ENCODE assay signal across 8 cellular contexts in genomic region chr10:124530215-124530665, GRCh38.
DNase-seq lines count a peak whose midpoint lies in the region; TF ChIP-seq lines count a peak whose summit lies in the region.

No MANE protein-coding gene starts in this region.

- H3K27me3 Mint-ChIP-seq in progenitor cell of endocrine pancreas: peaks cover 13% of the 10 kb centered on the region

- no peak overlapping the region for H3K27ac ChIP-seq in GM23248
- H3K27ac ChIP-seq in Karpas-422 (ENCODE audit: low read length): peak overlapping the region; percentile 100

- no peaks in the 10 kb centered on the region for H4K20me1 ChIP-seq in GM23248 (ENCODE audit: insufficient read depth)
- no peaks in the 10 kb centered on the region for H4K20me1 ChIP-seq in Karpas-422 (ENCODE audit: insufficient read depth, low read depth, low read length)

- in situ Hi-C loops in GM23248 (cut with MboI): loop anchor here (10.0 kb wide), 1 partner anchor 215 kb away; the partner anchor contains the start of gene FAM53B

- no peaks in the 10 kb centered on the region for H3K27me3 ChIP-seq in GM23248 (replicated peaks; ENCODE audit: insufficient read depth)
- H3K27me3 ChIP-seq in Karpas-422 (ENCODE audit: low read length): no peaks in the 10 kb centered on the region

- H3K4me3 ChIP-seq in GM23248 (no peak overlapping the region), Karpas-422 (ENCODE audit: low read length) (peak overlapping the region; percentile 45; the same call in 1 of the 2 replicates)

- no peaks in the 10 kb centered on the region for H3K9me3 ChIP-seq in GM23248 (ENCODE audit: low read depth)
- no peaks in the 10 kb centered on the region for H3K9me3 ChIP-seq in Karpas-422 (ENCODE audit: low read length)

- H3K9me2 ChIP-seq in GM23248 (ENCODE audit: insufficient read depth): no peaks in the 10 kb centered on the region
- no peaks in the 10 kb centered on the region for H3K9me2 ChIP-seq in Karpas-422 (replicated peaks; ENCODE audit: insufficient read depth, low read length)

- H3K4me1 ChIP-seq in GM23248 (ENCODE audit: insufficient read depth): no peaks in the 10 kb centered on the region
- peaks cover 65% of the 10 kb centered on the region for H3K4me1 ChIP-seq in Karpas-422 (ENCODE audit: low read length)

- H3K9me3 Mint-ChIP-seq in progenitor cell of endocrine pancreas (ENCODE audit: low read depth): no peaks in the 10 kb centered on the region

- H3K36me3 ChIP-seq in GM23248 (ENCODE audit: low read depth) (no peaks in the 10 kb centered on the region), Karpas-422 (ENCODE audit: insufficient read depth, low read length) (no peaks in the 10 kb centered on the region)

- H3K36me3 Mint-ChIP-seq in progenitor cell of endocrine pancreas (ENCODE audit: insufficient read depth): no peaks in the 10 kb centered on the region

- TF ChIP-seq CTCF in progenitor cell of endocrine pancreas (IDR thresholded peaks at IDR 0.05; ENCODE audit: unreplicated experiment): peak; percentile 92

- intact Hi-C loops in head of caudate nucleus (cut with DNase I): loop anchor here (5.0 to 10.0 kb wide), 2 partner anchors 212 to 295 kb away; partner anchors contain the start of gene FAM53B

- H3K79me2 ChIP-seq in GM23248 (ENCODE audit: insufficient read depth) (no peaks in the 10 kb centered on the region), Karpas-422 (ENCODE audit: low read length) (no peaks in the 10 kb centered on the region)

- peak overlapping the region; percentile 53 for H3K4me2 ChIP-seq in GM23248 (ENCODE audit: unreplicated experiment)
- H3K4me2 ChIP-seq in Karpas-422 (ENCODE audit: low read depth, low read length, poor library complexity, severe bottlenecking): peak overlapping the region; percentile 70

- H3K4me1 Mint-ChIP-seq in progenitor cell of endocrine pancreas (ENCODE audit: low read depth): no peaks in the 10 kb centered on the region

- peak overlapping the region; percentile 28; the same call in 1 of the 2 replicates for H3K9ac ChIP-seq in GM23248
- H3K9ac ChIP-seq in Karpas-422 (ENCODE audit: low read length): peak overlapping the region; percentile 76

- 6 to 13% methylated on average over 15 to 18 of the region's 18 CpGs for WGBS in GM23248 (ENCODE audit: low coverage in 1 of 2, low lambda C conversion rate in 2 of 2, missing lambda C conversion rate in 2 of 2), 2 experiments

- DNase-seq in GM03348 (ENCODE audit: low spot score) (peak; percentile 97), GM23248 (peak; percentile 91), Karpas-422 (peak; percentile 98), SKM-1 (lab: John Stamatoyannopoulos, UW; ENCODE audit: unreplicated experiment) (peak; percentile 25), head of caudate nucleus (peak; percentile 82 to 96 (median 90)), progenitor cell of endocrine pancreas (ENCODE audit: low spot score, unreplicated experiment) (peak; percentile 85), ureter (ENCODE audit: low spot score) (peak; percentile 91)
- peak; percentile 87 for DNase-seq in activated naive CD4-positive, alpha-beta T cell treated with anti-CD3 and anti-CD28 coated beads, Interleukin-2, amount 50 U/mL, for 16 hours

- no peaks in the 10 kb centered on the region for H3F3A ChIP-seq in GM23248 (ENCODE audit: insufficient read depth)

- H2AFZ ChIP-seq in GM23248 (no peak overlapping the region), Karpas-422 (ENCODE audit: low read length) (0 out of 2 replicates have a peak overlapping the region, but pooled peaks have one; percentile 60)

- no peak overlapping the region for H3K4me3 Mint-ChIP-seq in progenitor cell of endocrine pancreas (ENCODE audit: low read depth)

- peak overlapping the region; percentile 78 for H3K27ac Mint-ChIP-seq in progenitor cell of endocrine pancreas

Comparison
In these comparisons a context has a peak if more than half of its experiments do, and no peak if none do; other contexts are left out.
1. DNase-seq: peak in every context shown above with its lines; median percentile 98 in Karpas-422; 97 in GM03348; 91 in GM23248; 91 in ureter; 90 in head of caudate nucleus; 87 in activated naive CD4-positive, alpha-beta T cell treated with anti-CD3 and anti-CD28 coated beads, Interleukin-2, amount 50 U/mL, for 16 hours; 85 in progenitor cell of endocrine pancreas; 25 in SKM-1.